Comparison of ENCODE assay signal across 1 cellular context in genomic region chr12:13347241-13348043, GRCh38.
TF ChIP-seq lines count a peak whose summit lies in the region.

No MANE protein-coding gene starts in this region.

TF ChIP-seq in GM23338, 12 proteins besides CTCF, POLR2A, EP300 and RAD21 (continued from another document):
- TF ChIP-seq REST (IDR thresholded peaks at IDR 0.05; ENCODE audit: unreplicated experiment) (no peak), NANOG (IDR thresholded peaks at IDR 0.05; ENCODE audit: borderline replicate concordance) (no peak), POLR2AphosphoS5 (IDR thresholded peaks at IDR 0.05; ENCODE audit: low read depth) (no peak)
TF ChIP-seq in GM23338: peak in this region for 0.
